In genomic region chr19:45037393-45038169, GRCh38 we compare ENCODE assay signal across 16 cellular contexts. TPM values are rescaled to one million over a fixed set of nuclear protein-coding genes. Genes with fewer than 3 reads are reported as not detected.
DNase-seq lines count a peak whose midpoint lies in the region; ATAC-seq, FAIRE-seq and TF ChIP-seq lines count a peak whose summit lies in the region.
"Had no signal": no experiment of that assay in that cellular context is flagged by ENCODE, and none has a peak within 500 bp of the region (broad histone marks: within the 10 kb centered on the region; RNA-seq: fewer than 3 reads in every experiment).

No MANE protein-coding gene starts in this region.

- no peak overlapping the region for H3K14ac ChIP-seq in H1 (ENCODE audit: insufficient read length)

- H3K27me3 ChIP-seq in Loucy (ENCODE audit: insufficient read depth, low read length, poor library complexity, severe bottlenecking) = no peaks in the 10 kb centered on the region
- no peaks in the 10 kb centered on the region for H3K27me3 ChIP-seq in H1 (replicated peaks in 1 of 4; ENCODE audit: control insufficient read depth in 3 of 4, extremely low read depth in 1 of 4, insufficient read depth in 3 of 4, low read length in 3 of 4)
- H3K27me3 ChIP-seq: pancreas, tibial nerve had no signal

- H3K79me2 ChIP-seq in Loucy (ENCODE audit: insufficient read depth, low read length) (peaks cover 35% of the 10 kb centered on the region), H1 (ENCODE audit: control insufficient read depth in 1 of 2, insufficient read depth in 2 of 2, low read length in 2 of 2) (peaks cover 10 to 23% of the 10 kb centered on the region in 2 experiments)

- H3K27ac ChIP-seq in H1 (ENCODE audit: low read depth, low read length) (no peak overlapping the region), caudate nucleus (ENCODE audit: low read depth, low read length) (no peak overlapping the region)

- H3K79me1 ChIP-seq in H1 (ENCODE audit: low read depth, low read length) = peaks cover 14% of the 10 kb centered on the region

- no peak overlapping the region for H2BK5ac ChIP-seq in H1 (ENCODE audit: low read depth, low read length)

- H3K4me1 Mint-ChIP-seq in activated naive CD4-positive, alpha-beta T cell treated with anti-CD3 and anti-CD28 coated beads for 36 hours (ENCODE audit: low read depth) = peaks cover 31% of the 10 kb centered on the region
- H3K4me1 Mint-ChIP-seq in stimulated activated memory B cell treated with anti-CD40 and anti-IgM and Interleukin-4, amounts not matched to agents 10 μg/mL and 1 μg/mL and 100 μg/mL, for 72 hours = peaks cover 38% of the 10 kb centered on the region

- H4K5ac ChIP-seq in H1 (ENCODE audit: insufficient read length, low read depth, low read length) = no peak overlapping the region

- H3K36me3 ChIP-seq in Loucy (ENCODE audit: insufficient read depth, low read length) = peaks cover 11% of the 10 kb centered on the region; the same call in 1 of the 2 replicates
- H3K36me3 ChIP-seq in H1 (ENCODE audit: control insufficient read depth in 2 of 4, insufficient read depth in 4 of 4, low read length in 3 of 4) = peaks cover 4 to 25% (median 16%) of the 10 kb centered on the region in 4 experiments; a peak in 7 of 8 replicates

- no peak overlapping the region for H2AFZ ChIP-seq in Loucy (ENCODE audit: low read length)
- H2AFZ ChIP-seq in H1 (ENCODE audit: low read length) = no peak overlapping the region

- H3K23ac ChIP-seq in H1 (ENCODE audit: insufficient read length) = no peak overlapping the region

- H3F3A ChIP-seq in Loucy (ENCODE audit: low read depth) = no peaks in the 10 kb centered on the region

- CTCF ChIA-PET in activated naive CD4-positive, alpha-beta T cell treated with anti-CD3 and anti-CD28 coated beads for 36 hours (lab: Charles Lee) = interaction anchor here (0.6 kb wide), 1 partner anchor 87 kb away, joined by 3 read pairs; no protein-coding TSS in a partner anchor
- CTCF ChIA-PET in H1 (lab: Charles Lee; ENCODE audit: partially characterized antibody) = interaction anchor here (0.6 to 9.7 kb wide), 7 partner anchors 19 to 111 kb away, joined by 3 to 85 read pairs (median 3); no protein-coding TSS in a partner anchor

- H4K8ac ChIP-seq in H1 (ENCODE audit: extremely low read depth, insufficient read depth, low read length) = peak overlapping the region; percentile 77; the same call in 1 of the 2 replicates

- no peak overlapping the region for H4K91ac ChIP-seq in H1 (replicated peaks; ENCODE audit: insufficient read length, low read length)

- H2BK20ac ChIP-seq in H1 (ENCODE audit: low read length) = no peak overlapping the region

- peaks cover 2% of the 10 kb centered on the region for H3K23me2 ChIP-seq in H1 (ENCODE audit: low read depth, low read length)

- H3K27me3 Mint-ChIP-seq in activated naive CD4-positive, alpha-beta T cell treated with anti-CD3 and anti-CD28 coated beads for 36 hours (ENCODE audit: low read depth) = no peaks in the 10 kb centered on the region
- H3K27me3 Mint-ChIP-seq in stimulated activated memory B cell treated with anti-CD40 and anti-IgM and Interleukin-4, amounts not matched to agents 10 μg/mL and 1 μg/mL and 100 μg/mL, for 72 hours = no peaks in the 10 kb centered on the region

- DNase-seq in activated naive CD4-positive, alpha-beta T cell treated with anti-CD3 and anti-CD28 coated beads for 36 hours = no peak
- DNase-seq in activated naive CD4-positive, alpha-beta T cell treated with anti-CD3 and anti-CD28 coated beads, Interleukin-2, amount 50 U/mL, for 16 hours = no peak
- no peak for DNase-seq in H1 (ENCODE audit: low read depth in 1 of 2, low spot score in 2 of 2)
- no peak for DNase-seq in caudate nucleus (lab: John Stamatoyannopoulos, UW)
- DNase-seq in SK-N-DZ (ENCODE audit: low spot score) = no peak
- DNase-seq: effector memory CD4-positive, alpha-beta T cell; mammary epithelial cell; NCI-H1048; SHP77 treated with DMSO at 0.1 percent for 48 hours; stimulated activated CD4-positive, alpha-beta T cell treated with anti-CD3 and anti-CD28 coated beads, Interleukin-12 subunit alpha, Interleukin-12 subunit beta, amount 100 ng/mL, for 4 hours had no signal

- no peak overlapping the region for H2BK15ac ChIP-seq in H1 (ENCODE audit: low read length)

- H3K4me1 ChIP-seq in Loucy (ENCODE audit: insufficient read depth, low read length, poor library complexity, severe bottlenecking) (peaks cover 22% of the 10 kb centered on the region), H1 (replicated peaks in 1 of 4; ENCODE audit: control insufficient read depth in 3 of 4, insufficient read depth in 4 of 4, low read length in 3 of 4) (peaks cover 0 to 7% (median 4%) of the 10 kb centered on the region in 4 experiments; a peak in 6 of 7 replicates)

- TF ChIP-seq EP300 in H1 (IDR thresholded peaks at IDR 0.05; ENCODE audit: borderline replicate concordance in 1 of 2, low read depth in 2 of 2, low read length in 2 of 2) = no peak

- H3K9me3 ChIP-seq in Loucy (ENCODE audit: insufficient read depth, low read depth, low read length) (no peaks in the 10 kb centered on the region), H1 (ENCODE audit: insufficient read depth in 2 of 2, low read depth in 1 of 2, low read length in 1 of 2) (no peaks in the 10 kb centered on the region)
- H3K9me3 ChIP-seq: pancreas had no signal

- ATAC-seq in stimulated activated memory B cell treated with anti-CD40 and anti-IgM and Interleukin-4, amounts not matched to agents 10 μg/mL and 1 μg/mL and 100 μg/mL, for 72 hours = no peak
- ATAC-seq in GM18909 (IDR thresholded peaks at IDR 0.05; ENCODE audit: poor library complexity, unreplicated experiment) = no peak
- ATAC-seq: pancreas had no signal

- no peak overlapping the region for H3K4ac ChIP-seq in H1 (replicated peaks; ENCODE audit: insufficient read length, low read depth, low read length)

- H3K18ac ChIP-seq in H1 (ENCODE audit: extremely low read depth, low read length) = no peak overlapping the region

- peaks cover 55% of the 10 kb centered on the region for H3K36me3 Mint-ChIP-seq in activated naive CD4-positive, alpha-beta T cell treated with anti-CD3 and anti-CD28 coated beads for 36 hours (ENCODE audit: low read depth)
- peaks cover 64% of the 10 kb centered on the region for H3K36me3 Mint-ChIP-seq in stimulated activated memory B cell treated with anti-CD40 and anti-IgM and Interleukin-4, amounts not matched to agents 10 μg/mL and 1 μg/mL and 100 μg/mL, for 72 hours

- no peak overlapping the region for H2BK120ac ChIP-seq in H1 (replicated peaks; ENCODE audit: low read depth, low read length)

- WGBS in H1 (ENCODE audit: extremely low coverage in 1 of 2, insufficient coverage in 1 of 2, insufficient read length in 1 of 2, insufficient replicate concordance in 2 of 2, low coverage in 1 of 2, low lambda C conversion rate in 2 of 2, missing lambda C conversion rate in 1 of 2), 2 experiments = 96% methylated on average over 34 of the region's 37 CpGs; no CpG with 5 or more reads in 1 of the 2 experiments

- no peak overlapping the region for H2BK12ac ChIP-seq in H1 (ENCODE audit: low read depth, low read length)

- H4K20me1 ChIP-seq in Loucy (ENCODE audit: insufficient read depth, low read length, poor library complexity, severe bottlenecking) (peaks cover 33% of the 10 kb centered on the region), H1 (replicated peaks in 1 of 2; ENCODE audit: control insufficient read depth in 1 of 2, insufficient read depth in 2 of 2, low read length in 2 of 2) (peaks cover 10 to 14% of the 10 kb centered on the region in 2 experiments)

- no peak for TF ChIP-seq RAD21 in H1 (IDR thresholded peaks at IDR 0.05 in 1 of 2, conservative IDR thresholded peaks at IDR 0.05 in 1 of 2; ENCODE audit: low read depth in 2 of 2, low read length in 2 of 2)

- peak overlapping the region; percentile 15 for H3K4me3 Mint-ChIP-seq in activated naive CD4-positive, alpha-beta T cell treated with anti-CD3 and anti-CD28 coated beads for 36 hours
- H3K4me3 Mint-ChIP-seq in stimulated activated memory B cell treated with anti-CD40 and anti-IgM and Interleukin-4, amounts not matched to agents 10 μg/mL and 1 μg/mL and 100 μg/mL, for 72 hours = peak overlapping the region; percentile 87

- H3K4me2 ChIP-seq in Loucy (ENCODE audit: low read depth, low read length, poor library complexity, severe bottlenecking) = peak overlapping the region; percentile 100
- H3K4me2 ChIP-seq in H1 (ENCODE audit: insufficient read depth in 1 of 2, low read depth in 2 of 2, low read length in 2 of 2) = no peak overlapping the region; a peak in 1 of 4 replicates

- intact Hi-C loops in activated naive CD4-positive, alpha-beta T cell treated with anti-CD3 and anti-CD28 coated beads for 36 hours (cut with micrococcal nuclease) = loop anchor here (2.0 kb wide), 1 partner anchor 147 kb away; the partner anchor contains the start of gene TOMM40

- H3K9me2 ChIP-seq in Loucy (replicated peaks; ENCODE audit: low read depth, low read length) = no peaks in the 10 kb centered on the region

- no peak overlapping the region for H3K56ac ChIP-seq in H1 (replicated peaks; ENCODE audit: insufficient read length, low read depth, low read length)

- no peak overlapping the region for H2AK5ac ChIP-seq in H1 (ENCODE audit: low read depth, low read length)

- no peaks in the 10 kb centered on the region for H3K9me3 Mint-ChIP-seq in activated naive CD4-positive, alpha-beta T cell treated with anti-CD3 and anti-CD28 coated beads for 36 hours
- H3K9me3 Mint-ChIP-seq in stimulated activated memory B cell treated with anti-CD40 and anti-IgM and Interleukin-4, amounts not matched to agents 10 μg/mL and 1 μg/mL and 100 μg/mL, for 72 hours = no peaks in the 10 kb centered on the region

- TF ChIP-seq CTCF in Loucy (conservative IDR thresholded peaks at IDR 0.05; ENCODE audit: low read length) (no peak), H1 (IDR thresholded peaks at IDR 0.05; ENCODE audit: control extremely low read depth in 1 of 3, insufficient read depth in 1 of 3, low read depth in 1 of 3, low read length in 3 of 3) (peak in 1 of 3 experiments; percentile 28; a peak in 1 of 4 replicates)

- H3K4me3 ChIP-seq in Loucy (ENCODE audit: low read length, poor library complexity, severe bottlenecking) = no peak overlapping the region
- no peak overlapping the region for H3K4me3 ChIP-seq in H1 (ENCODE audit: extremely low read depth in 1 of 4, insufficient read depth in 2 of 4, low read depth in 3 of 4, low read length in 4 of 4)

- H3K9ac ChIP-seq in Loucy (ENCODE audit: low read depth, low read length, poor library complexity, severe bottlenecking) = peak overlapping the region; percentile 43
- no peak overlapping the region for H3K9ac ChIP-seq in H1 (replicated peaks in 1 of 4; ENCODE audit: extremely low read depth in 1 of 4, low read depth in 3 of 4, low read length in 3 of 4)

- TF ChIP-seq POLR2A in H1 (IDR thresholded peaks at IDR 0.05; ENCODE audit: control extremely low read depth in 1 of 2, low read depth in 2 of 2, low read length in 2 of 2) = no peak

- POLR2A ChIA-PET in H1 (lab: Charles Lee; ENCODE audit: partially characterized antibody) = interaction anchor here (1.0 to 1.9 kb wide), 7 partner anchors 9 to 334 kb away, joined by 3 to 8 read pairs (median 3); partner anchors contain the start of gene CLPTM1

- no peak for FAIRE-seq in H1 (lab: Jason Lieb, UNC)
- FAIRE-seq: pancreas had no signal

- H3K27ac Mint-ChIP-seq in activated naive CD4-positive, alpha-beta T cell treated with anti-CD3 and anti-CD28 coated beads for 36 hours = no peak overlapping the region
- H3K27ac Mint-ChIP-seq in stimulated activated memory B cell treated with anti-CD40 and anti-IgM and Interleukin-4, amounts not matched to agents 10 μg/mL and 1 μg/mL and 100 μg/mL, for 72 hours = no peak overlapping the region

RNA-seq across cellular contexts. Expression of gene CLASRP, which starts 1.3 kb away (rescaled TPM):
- 100 to 1,000 TPM; 106 to 113 TPM for total RNA-seq in activated naive CD4-positive, alpha-beta T cell treated with anti-CD3 and anti-CD28 coated beads for 36 hours
- 63.4 and 71.7 TPM in 2 replicates for total RNA-seq in H1 (2021; fragmentation: NEBNext Ultra II Directional; extraction: Animal tissue kit (Norgen Biotek cat#: 25700))
- polyA plus RNA-seq in H1 (2011; rRNA removed) = 22.3 and 25.8 TPM in 2 replicates
- polyA plus RNA-seq in H1 (2011; cell fraction: cytosol; rRNA removed) = 30.1 TPM
- 143 TPM for polyA plus RNA-seq in H1 (2011; cell fraction: nucleus; rRNA removed)
- 60.4 to 106 TPM (median 89.9 TPM) in 4 replicates for polyA plus RNA-seq in H1 (2012, experiment 1 of 2)
- polyA plus RNA-seq in H1 (2012, experiment 2 of 2) = 21.3 TPM
- 35.8 TPM for polyA plus RNA-seq in H1 (2013, experiment 1 of 2)
- polyA plus RNA-seq in H1 (2013, experiment 2 of 2) = 31.6 TPM
- polyA minus RNA-seq in H1 (2011; rRNA and poly(A)+ RNA removed) = 16.3 and 26.5 TPM in 2 replicates
- 14.7 TPM for polyA minus RNA-seq in H1 (2011; cell fraction: cytosol; rRNA and poly(A)+ RNA removed)
- 41.7 TPM for polyA minus RNA-seq in H1 (2011; cell fraction: nucleus; rRNA and poly(A)+ RNA removed)
- polyA plus RNA-seq in SK-N-DZ (2014; cell fraction: cytosol; rRNA removed) = 68.5 and 81.1 TPM in 2 replicates
- polyA plus RNA-seq in SK-N-DZ (2014; cell fraction: nucleus; rRNA removed) = 469 and 686 TPM in 2 replicates

RNA-seq across cellular contexts. Expression of gene RELB, which starts 36.3 kb away (rescaled TPM):
- total RNA-seq in activated naive CD4-positive, alpha-beta T cell treated with anti-CD3 and anti-CD28 coated beads for 36 hours = 10 to 100 TPM; 55.4 to 57.3 TPM
- 12.5 and 13.1 TPM in 2 replicates for total RNA-seq in H1 (2021; fragmentation: NEBNext Ultra II Directional; extraction: Animal tissue kit (Norgen Biotek cat#: 25700))
- polyA plus RNA-seq in H1 (2011; rRNA removed) = 10.0 and 12.6 TPM in 2 replicates
- 9.7 TPM for polyA plus RNA-seq in H1 (2011; cell fraction: cytosol; rRNA removed)
- 13.6 TPM for polyA plus RNA-seq in H1 (2011; cell fraction: nucleus; rRNA removed)
- 8.9 to 13.6 TPM (median 12.7 TPM) in 4 replicates for polyA plus RNA-seq in H1 (2012, experiment 1 of 2)
- polyA plus RNA-seq in H1 (2012, experiment 2 of 2) = 10.1 TPM
- polyA plus RNA-seq in H1 (2013, experiment 1 of 2) = 7.2 TPM
- polyA plus RNA-seq in H1 (2013, experiment 2 of 2) = 6.2 TPM
- polyA minus RNA-seq in H1 (2011; rRNA and poly(A)+ RNA removed) = 3.8 and 6.1 TPM in 2 replicates
- polyA minus RNA-seq in H1 (2011; cell fraction: cytosol; rRNA and poly(A)+ RNA removed) = 9.6 TPM
- 5.9 TPM for polyA minus RNA-seq in H1 (2011; cell fraction: nucleus; rRNA and poly(A)+ RNA removed)
- polyA plus RNA-seq in SK-N-DZ (2014; cell fraction: cytosol; rRNA removed) = 0.87 and 1.2 TPM in 2 replicates
- polyA plus RNA-seq in SK-N-DZ (2014; cell fraction: nucleus; rRNA removed) = 0.17 and 0.47 TPM in 2 replicates

RNA-seq across cellular contexts. Expression of gene ZNF296, which starts 38.7 kb away (rescaled TPM):
- total RNA-seq in activated naive CD4-positive, alpha-beta T cell treated with anti-CD3 and anti-CD28 coated beads for 36 hours = 1 to 10 TPM; 1.1 to 1.4 TPM
- total RNA-seq in H1 (2021; fragmentation: NEBNext Ultra II Directional; extraction: Animal tissue kit (Norgen Biotek cat#: 25700)) = 6.8 and 7.5 TPM in 2 replicates
- 2.7 and 6.4 TPM in 2 replicates for polyA plus RNA-seq in H1 (2011; rRNA removed)
- 2.3 TPM for polyA plus RNA-seq in H1 (2011; cell fraction: cytosol; rRNA removed)
- 6.4 TPM for polyA plus RNA-seq in H1 (2011; cell fraction: nucleus; rRNA removed)
- 3.2 to 8.2 TPM (median 7.6 TPM) in 4 replicates for polyA plus RNA-seq in H1 (2012, experiment 1 of 2)
- polyA plus RNA-seq in H1 (2012, experiment 2 of 2) = 7.1 TPM
- 6.4 TPM for polyA plus RNA-seq in H1 (2013, experiment 1 of 2)
- 6.2 TPM for polyA plus RNA-seq in H1 (2013, experiment 2 of 2)
- polyA minus RNA-seq in H1 (2011; rRNA and poly(A)+ RNA removed) = 1.1 TPM in 2 replicates
- 7.6 TPM for polyA minus RNA-seq in H1 (2011; cell fraction: cytosol; rRNA and poly(A)+ RNA removed)
- polyA minus RNA-seq in H1 (2011; cell fraction: nucleus; rRNA and poly(A)+ RNA removed) = 8.8 TPM
- polyA plus RNA-seq in SK-N-DZ (2014; cell fraction: cytosol; rRNA removed) = 0.08 and 1.2 TPM in 2 replicates
- polyA plus RNA-seq in SK-N-DZ (2014; cell fraction: nucleus; rRNA removed) = 1.1 and 1.8 TPM in 2 replicates
- total RNA-seq: Daoy had no signal

RNA-seq across cellular contexts. Expression of gene GEMIN7, which starts 41.5 kb away (rescaled TPM):
- total RNA-seq in activated naive CD4-positive, alpha-beta T cell treated with anti-CD3 and anti-CD28 coated beads for 36 hours = 10 to 100 TPM; 14.7 to 15.4 TPM
- 48.0 and 48.5 TPM in 2 replicates for total RNA-seq in H1 (2021; fragmentation: NEBNext Ultra II Directional; extraction: Animal tissue kit (Norgen Biotek cat#: 25700))
- polyA plus RNA-seq in H1 (2011; rRNA removed) = 91.6 and 113 TPM in 2 replicates
- polyA plus RNA-seq in H1 (2011; cell fraction: cytosol; rRNA removed) = 68.0 TPM
- 71.1 TPM for polyA plus RNA-seq in H1 (2011; cell fraction: nucleus; rRNA removed)
- polyA plus RNA-seq in H1 (2012, experiment 1 of 2) = 40.4 to 54.4 TPM (median 47.9 TPM) in 4 replicates
- polyA plus RNA-seq in H1 (2012, experiment 2 of 2) = 86.0 TPM
- polyA plus RNA-seq in H1 (2013, experiment 1 of 2) = 32.3 TPM
- polyA plus RNA-seq in H1 (2013, experiment 2 of 2) = 33.2 TPM
- 18.7 and 22.3 TPM in 2 replicates for polyA minus RNA-seq in H1 (2011; rRNA and poly(A)+ RNA removed)
- polyA minus RNA-seq in H1 (2011; cell fraction: cytosol; rRNA and poly(A)+ RNA removed) = 29.5 TPM
- 26.8 TPM for polyA minus RNA-seq in H1 (2011; cell fraction: nucleus; rRNA and poly(A)+ RNA removed)
- polyA plus RNA-seq in SK-N-DZ (2014; cell fraction: cytosol; rRNA removed) = 38.4 and 53.2 TPM in 2 replicates
- 35.6 and 41.8 TPM in 2 replicates for polyA plus RNA-seq in SK-N-DZ (2014; cell fraction: nucleus; rRNA removed)

RNA-seq across cellular contexts. Expression of gene PPP1R37, which starts 55.4 kb away (rescaled TPM):
- 10 to 100 TPM; 10.2 to 10.3 TPM for total RNA-seq in activated naive CD4-positive, alpha-beta T cell treated with anti-CD3 and anti-CD28 coated beads for 36 hours
- 25.7 and 27.0 TPM in 2 replicates for total RNA-seq in H1 (2021; fragmentation: NEBNext Ultra II Directional; extraction: Animal tissue kit (Norgen Biotek cat#: 25700))
- polyA plus RNA-seq in H1 (2011; rRNA removed) = 14.6 and 22.5 TPM in 2 replicates
- 23.0 TPM for polyA plus RNA-seq in H1 (2011; cell fraction: cytosol; rRNA removed)
- 71.7 TPM for polyA plus RNA-seq in H1 (2011; cell fraction: nucleus; rRNA removed)
- 22.9 to 30.5 TPM (median 24.6 TPM) in 4 replicates for polyA plus RNA-seq in H1 (2012, experiment 1 of 2)
- polyA plus RNA-seq in H1 (2012, experiment 2 of 2) = 16.5 TPM
- polyA plus RNA-seq in H1 (2013, experiment 1 of 2) = 12.6 TPM
- polyA plus RNA-seq in H1 (2013, experiment 2 of 2) = 11.6 TPM
- polyA minus RNA-seq in H1 (2011; rRNA and poly(A)+ RNA removed) = 7.8 and 11.9 TPM in 2 replicates
- polyA minus RNA-seq in H1 (2011; cell fraction: cytosol; rRNA and poly(A)+ RNA removed) = 16.8 TPM
- 25.7 TPM for polyA minus RNA-seq in H1 (2011; cell fraction: nucleus; rRNA and poly(A)+ RNA removed)
- polyA plus RNA-seq in SK-N-DZ (2014; cell fraction: cytosol; rRNA removed) = 22.6 and 24.6 TPM in 2 replicates
- polyA plus RNA-seq in SK-N-DZ (2014; cell fraction: nucleus; rRNA removed) = 87.5 and 92.9 TPM in 2 replicates
